1 cellular context compared by ENCODE assay signal in genomic region chr18:51195602-51196115, GRCh38.
TF ChIP-seq lines count a peak whose summit lies in the region.

No MANE protein-coding gene starts in this region.

TF ChIP-seq in GM12878, 131 proteins besides CTCF, POLR2A, EP300 and RAD21 (continued from another document):
- TF ChIP-seq REST (IDR thresholded peaks at IDR 0.05; ENCODE audit: low read depth, low read length) (no peak), SIN3A (IDR thresholded peaks at IDR 0.05; ENCODE audit: low read depth, low read length) (peak; percentile 53; the same call in 1 of the 2 replicates), YBX1 (IDR thresholded peaks at IDR 0.05) (no peak), ATF7 (IDR thresholded peaks at IDR 0.05; ENCODE audit: low read depth) (peak; percentile 14; the same call in 1 of the 2 replicates)
